In the genomic region with DNA sequence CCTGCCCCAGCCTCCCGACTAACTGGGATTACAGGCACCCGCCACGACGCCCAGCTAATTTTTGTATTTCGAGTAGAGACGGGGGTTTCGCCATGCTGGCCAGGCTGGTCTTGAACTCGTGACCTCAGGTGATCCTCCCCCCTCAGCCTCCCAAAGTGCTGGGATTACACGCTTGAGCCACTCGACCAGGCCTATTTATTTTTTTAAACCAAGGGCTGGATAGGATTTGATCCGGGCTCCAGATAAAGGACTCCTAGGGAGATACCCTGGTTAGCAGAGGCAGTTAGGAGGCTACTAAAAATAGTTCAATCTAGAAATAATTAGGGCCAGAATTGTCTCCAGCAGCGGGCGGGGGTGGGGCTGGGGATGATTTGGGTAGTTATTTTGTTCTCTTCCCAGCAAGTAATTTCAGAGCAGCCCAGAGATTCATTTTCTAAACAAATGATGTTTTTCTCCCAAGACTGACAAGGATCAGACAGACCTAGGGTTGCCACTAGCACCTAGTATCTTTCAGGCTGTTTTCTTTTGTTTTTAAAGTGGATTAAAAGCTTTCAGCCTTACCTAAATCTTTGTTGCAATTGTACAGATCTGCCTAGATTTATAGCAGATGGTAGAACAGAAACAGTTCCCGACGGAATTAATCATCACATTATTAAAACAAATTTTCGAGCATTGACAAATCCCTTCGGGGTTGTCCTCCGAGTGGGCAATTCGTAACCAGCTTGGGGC, we compare ENCODE assay signal across 8 cellular contexts. TPM values are rescaled to one million over a fixed set of nuclear protein-coding genes. Genes with fewer than 3 reads are reported as not detected.
DNase-seq lines count a peak whose midpoint lies in the region; ATAC-seq and TF ChIP-seq lines count a peak whose summit lies in the region.

No MANE protein-coding gene starts in this region.

- peak; percentile 3 for DNase-seq in COR-L47 (lab: John Stamatoyannopoulos, UW)
- DNase-seq in LNCaP clone FGC (ENCODE audit: low read depth), result no peak
- no peak for DNase-seq in choroid plexus epithelial cell (ENCODE audit: low read depth)
- DNase-seq in naive thymus-derived CD4-positive, alpha-beta T cell, result peak in 1 of 9 donors; percentile 2
- no peak for DNase-seq in stimulated activated CD4-positive, alpha-beta T cell treated with anti-CD3 and anti-CD28 coated beads, Interleukin-2, amount 100 ng/mL, for 24 hours
- no peak for DNase-seq in H4 (ENCODE audit: low spot score)
- DNase-seq in NCI-H2107 (lab: John Stamatoyannopoulos, UW), result no peak
- no peak for DNase-seq in NCI-H345 (lab: John Stamatoyannopoulos, UW)

- H3K4me3 ChIP-seq in LNCaP clone FGC (ENCODE audit: low read depth, low read length), result peak overlapping the region; percentile 84
- peak overlapping the region; percentile 93 for H3K4me3 ChIP-seq in choroid plexus epithelial cell (ENCODE audit: low read depth, low read length)
- H3K4me3 ChIP-seq in naive thymus-derived CD4-positive, alpha-beta T cell (ENCODE audit: low read length), result peak overlapping the region; percentile 88

- peak overlapping the region; percentile 88 for H3K27ac ChIP-seq in naive thymus-derived CD4-positive, alpha-beta T cell (ENCODE audit: low read depth, low read length)

- POLR2A ChIA-PET in naive thymus-derived CD4-positive, alpha-beta T cell (lab: Charles Lee), result interaction anchor here (0.6 to 2.7 kb wide), 8 partner anchors 12 to 1809 kb away, joined by 3 to 12 read pairs (median 3); a partner anchor contains a TSS

- peaks cover 0 to 5% (median 0%) of the 10 kb centered on the region in 11 donors for H3K9me3 Mint-ChIP-seq in naive thymus-derived CD4-positive, alpha-beta T cell

- peak overlapping the region; percentile 96 to 99 (median 97) for H3K27ac Mint-ChIP-seq in naive thymus-derived CD4-positive, alpha-beta T cell

- ATAC-seq in naive thymus-derived CD4-positive, alpha-beta T cell, result no peak

- H3K9me3 ChIP-seq in naive thymus-derived CD4-positive, alpha-beta T cell (ENCODE audit: control insufficient read depth in 2 of 3, low read length in 3 of 3), result no peaks in the 10 kb centered on the region

- CTCF ChIA-PET in naive thymus-derived CD4-positive, alpha-beta T cell (lab: Charles Lee), result interaction anchor here (0.9 to 1.3 kb wide), 4 partner anchors 8 to 262 kb away, joined by 3 to 4 read pairs (median 3); a partner anchor contains a TSS

- peak overlapping the region; percentile 91 to 99 (median 96) for H3K4me3 Mint-ChIP-seq in naive thymus-derived CD4-positive, alpha-beta T cell

- peaks cover 6 to 34% (median 14%) of the 10 kb centered on the region in 5 donors for H3K27me3 Mint-ChIP-seq in naive thymus-derived CD4-positive, alpha-beta T cell

- H3K27me3 ChIP-seq in naive thymus-derived CD4-positive, alpha-beta T cell (ENCODE audit: control insufficient read depth in 2 of 2, insufficient read depth in 2 of 2, low read length in 2 of 2), result no peaks in the 10 kb centered on the region

- H3K36me3 ChIP-seq in naive thymus-derived CD4-positive, alpha-beta T cell (ENCODE audit: control insufficient read depth in 2 of 3, insufficient read depth in 3 of 3, low read length in 3 of 3), result peaks cover 0 to 9% (median 0%) of the 10 kb centered on the region in 3 experiments

- peaks cover 0 to 13% (median 5%) of the 10 kb centered on the region in 5 donors for H3K36me3 Mint-ChIP-seq in naive thymus-derived CD4-positive, alpha-beta T cell

- intact Hi-C loops in naive thymus-derived CD4-positive, alpha-beta T cell (cut with micrococcal nuclease), result loop anchor here (1.0 to 10.0 kb wide), 19 partner anchors 9 to 1881 kb away; a partner anchor contains a TSS

- TF ChIP-seq CTCF in LNCaP clone FGC (IDR thresholded peaks at IDR 0.05; ENCODE audit: control insufficient read depth, extremely low read depth, insufficient read depth), result no peak
- TF ChIP-seq CTCF in choroid plexus epithelial cell (conservative IDR thresholded peaks at IDR 0.05; ENCODE audit: low read depth, low read length), result no peak

- H3K4me1 ChIP-seq in naive thymus-derived CD4-positive, alpha-beta T cell (ENCODE audit: control insufficient read depth in 2 of 2, insufficient read depth in 2 of 2, low read length in 2 of 2), result peaks cover 16 to 18% of the 10 kb centered on the region in 2 donors

- H3K4me1 Mint-ChIP-seq in naive thymus-derived CD4-positive, alpha-beta T cell, result peaks cover 15 to 39% (median 31%) of the 10 kb centered on the region in 7 donors

RNA-seq across cellular contexts. Expression of a gene that starts 0.9 kb away (rescaled TPM):
- 10 to 100 TPM; 29.8 to 69.8 (median 48.5) TPM for total RNA-seq in naive thymus-derived CD4-positive, alpha-beta T cell
- 10 to 100 TPM; 64.8 to 88.2 TPM for polyA plus RNA-seq in naive thymus-derived CD4-positive, alpha-beta T cell
- 28.9 and 32.9 TPM in 2 replicates for total RNA-seq in H4 (2014; rRNA removed; shearing (Covaris generic))
